In genomic region chr15:89740137-89740536, GRCh38 we compare ENCODE assay signal across 9 cellular contexts. TPM values are rescaled to one million over a fixed set of nuclear protein-coding genes. Genes with fewer than 3 reads are reported as not detected.
DNase-seq lines count a peak whose midpoint lies in the region; TF ChIP-seq lines count a peak whose summit lies in the region.
"Had no signal": no experiment of that assay in that cellular context is flagged by ENCODE, and none has a peak within 500 bp of the region (broad histone marks: within the 10 kb centered on the region; RNA-seq: fewer than 3 reads in every experiment).

No MANE protein-coding gene starts in this region.

- no peak overlapping the region for H3K4me2 ChIP-seq in neural progenitor cell

- no peak overlapping the region for H3K27ac Mint-ChIP-seq in CD14-positive monocyte
- H3K27ac Mint-ChIP-seq in neural progenitor cell: no peak overlapping the region
- H3K27ac Mint-ChIP-seq: IgD-negative memory B cell had no signal

- H3K9me3 Mint-ChIP-seq in CD14-positive monocyte (peaks cover 0 to 2% (median 0%) of the 10 kb centered on the region in 7 donors), neural progenitor cell (no peaks in the 10 kb centered on the region)
- H3K9me3 Mint-ChIP-seq: IgD-negative memory B cell had no signal

- no peak for TF ChIP-seq POLR2A in vagina (IDR thresholded peaks at IDR 0.05)

- H3K4me1 Mint-ChIP-seq in CD14-positive monocyte (peaks cover 2% of the 10 kb centered on the region), neural progenitor cell (peaks cover 3% of the 10 kb centered on the region)

- no peaks in the 10 kb centered on the region for H3F3A ChIP-seq in neural progenitor cell (ENCODE audit: low read depth)

- H3K27me3 ChIP-seq in neural progenitor cell (peaks cover 14% of the 10 kb centered on the region), vagina (no peaks in the 10 kb centered on the region)

- H3K4me3 ChIP-seq in fibroblast of pulmonary artery (replicated peaks; ENCODE audit: low read depth, low read length) (no peak overlapping the region), neural progenitor cell (no peak overlapping the region), vagina (no peak overlapping the region)

- no peak overlapping the region for H3K27ac ChIP-seq in neural progenitor cell
- H3K27ac ChIP-seq in vagina: no peak overlapping the region

- H3K27me3 Mint-ChIP-seq in CD14-positive monocyte (ENCODE audit: low read depth in 3 of 3) (peaks cover 2 to 4% (median 3%) of the 10 kb centered on the region in 3 donors), neural progenitor cell (ENCODE audit: insufficient read depth, low read depth) (peaks cover 18% of the 10 kb centered on the region)

- H3K4me1 ChIP-seq in neural progenitor cell: no peaks in the 10 kb centered on the region
- no peaks in the 10 kb centered on the region for H3K4me1 ChIP-seq in vagina

- intact Hi-C loops in CD14-positive monocyte (cut with micrococcal nuclease) (loop anchor here in 1 of 2 donors (2.0 kb wide), 1 partner anchor 347 kb away; no protein-coding TSS in a partner anchor), vagina (cut with DNase I) (no loop called here)

- no peak overlapping the region for H2AFZ ChIP-seq in neural progenitor cell (replicated peaks)

- DNase-seq in CD14-positive monocyte (ENCODE audit: low spot score) (no peak), GM19240 (ENCODE audit: insufficient read length, low spot score) (peak; percentile 71), LHCN-M2 (ENCODE audit: low read depth) (peak; percentile 51), OCI-M2 (lab: John Stamatoyannopoulos, UW; ENCODE audit: unreplicated experiment) (peak; percentile 10), fibroblast of pulmonary artery (ENCODE audit: low read depth) (peak; percentile 85), neural progenitor cell (ENCODE audit: low spot score) (peak; percentile 68), vagina (ENCODE audit: extremely low spot score in 2 of 2) (no peak)
- peak; percentile 42 for DNase-seq in activated T-cell treated with anti-CD3 and anti-CD28 coated beads, Interleukin-2, amount 50 U/mL, for 1 hour

- no peaks in the 10 kb centered on the region for H3K36me3 ChIP-seq in neural progenitor cell
- H3K36me3 ChIP-seq in vagina: no peaks in the 10 kb centered on the region

- H3K36me3 Mint-ChIP-seq in CD14-positive monocyte (no peaks in the 10 kb centered on the region), neural progenitor cell (no peaks in the 10 kb centered on the region)
- H3K36me3 Mint-ChIP-seq: IgD-negative memory B cell had no signal

- H3K9ac ChIP-seq in neural progenitor cell: no peak overlapping the region

- H3K9me3 ChIP-seq in neural progenitor cell (ENCODE audit: low read depth) (no peaks in the 10 kb centered on the region), vagina (no peaks in the 10 kb centered on the region)

- no peak overlapping the region for H3K4me3 Mint-ChIP-seq in CD14-positive monocyte
- no peak overlapping the region for H3K4me3 Mint-ChIP-seq in neural progenitor cell
- H3K4me3 Mint-ChIP-seq: IgD-negative memory B cell had no signal

- no peaks in the 10 kb centered on the region for H4K20me1 ChIP-seq in neural progenitor cell (ENCODE audit: low read depth)

- H3K79me2 ChIP-seq in neural progenitor cell (ENCODE audit: low read depth): no peaks in the 10 kb centered on the region

- TF ChIP-seq CTCF in CD14-positive monocyte (IDR thresholded peaks at IDR 0.05): peak; percentile 97
- peak; percentile 87 for TF ChIP-seq CTCF in fibroblast of pulmonary artery (IDR thresholded peaks at IDR 0.05; ENCODE audit: low read length, missing control alignments)
- TF ChIP-seq CTCF in neural progenitor cell (IDR thresholded peaks at IDR 0.05): peak; percentile 88
- peak; percentile 72 to 89 (median 89) for TF ChIP-seq CTCF in vagina (IDR thresholded peaks at IDR 0.05)

RNA-seq across cellular contexts. Expression of gene MESP1, which starts 10.9 kb away (rescaled TPM):
- polyA plus RNA-seq in CD14-positive monocyte: 1 to 10 TPM in 1 of 2 donors, under 1 TPM in 1; 0.06 to 1.2 TPM
- 0.17 TPM in 1 of 2 replicates, not detected in the other for total RNA-seq in LHCN-M2 (2014; rRNA removed)
- 0.45 TPM for polyA plus RNA-seq in LHCN-M2 (2012)
- total RNA-seq in neural progenitor cell (ENCODE audit: low replicate concordance): 0.31 TPM in 1 of 2 replicates, not detected in the other
- total RNA-seq in vagina: 2.7 TPM

RNA-seq across cellular contexts. Expression of gene MESP2, which starts 36.0 kb away (rescaled TPM):
- polyA plus RNA-seq in CD14-positive monocyte: under 1 TPM in 1 of 2 donors, not detected in 1; 0.67 TPM
- total RNA-seq in LHCN-M2 (2014; rRNA removed): 0.06 and 0.45 TPM in 2 replicates
- polyA plus RNA-seq in LHCN-M2 (2012): 0.35 TPM
- total RNA-seq in neural progenitor cell (ENCODE audit: low replicate concordance): 0.19 TPM in 1 of 2 replicates, not detected in the other
- not detected for total RNA-seq in vagina
- polyA plus RNA-seq: IgD-negative memory B cell had no signal

RNA-seq across cellular contexts. Expression of gene WDR93, which starts 49.5 kb away (rescaled TPM):
- polyA plus RNA-seq in CD14-positive monocyte: not detected
- not detected in 2 replicates for total RNA-seq in LHCN-M2 (2014; rRNA removed)
- 0.04 TPM for polyA plus RNA-seq in LHCN-M2 (2012)
- 0.51 and 0.62 TPM in 2 replicates for total RNA-seq in neural progenitor cell (ENCODE audit: low replicate concordance)
- not detected for total RNA-seq in vagina
- polyA plus RNA-seq: IgD-negative memory B cell had no signal

RNA-seq across cellular contexts. Expression of gene PEX11A, which starts 49.6 kb away (rescaled TPM):
- under 1 TPM; 0.72 to 0.75 TPM for polyA plus RNA-seq in CD14-positive monocyte
- total RNA-seq in LHCN-M2 (2014; rRNA removed): 3.5 and 6.0 TPM in 2 replicates
- polyA plus RNA-seq in LHCN-M2 (2012): 3.6 TPM
- total RNA-seq in neural progenitor cell (ENCODE audit: low replicate concordance): 4.5 and 5.2 TPM in 2 replicates
- total RNA-seq in vagina: 4.7 TPM

Comparison
In these comparisons a context has a peak if more than half of its experiments do, and no peak if none do; other contexts are left out.
1. DNase-seq: peak in GM19240 (single experiment), LHCN-M2 (single experiment), OCI-M2 (single experiment), activated T-cell treated with anti-CD3 and anti-CD28 coated beads, Interleukin-2, amount 50 U/mL, for 1 hour (single experiment), fibroblast of pulmonary artery (single experiment) and neural progenitor cell (single experiment); none in CD14-positive monocyte (single experiment) and vagina (0 of 2).
2. Peak in every context shown above with its lines, with median percentiles within 50 percentile points of each other: CTCF ChIP-seq.